Comparison of ENCODE assay signal across 9 cellular contexts in the genomic region with DNA sequence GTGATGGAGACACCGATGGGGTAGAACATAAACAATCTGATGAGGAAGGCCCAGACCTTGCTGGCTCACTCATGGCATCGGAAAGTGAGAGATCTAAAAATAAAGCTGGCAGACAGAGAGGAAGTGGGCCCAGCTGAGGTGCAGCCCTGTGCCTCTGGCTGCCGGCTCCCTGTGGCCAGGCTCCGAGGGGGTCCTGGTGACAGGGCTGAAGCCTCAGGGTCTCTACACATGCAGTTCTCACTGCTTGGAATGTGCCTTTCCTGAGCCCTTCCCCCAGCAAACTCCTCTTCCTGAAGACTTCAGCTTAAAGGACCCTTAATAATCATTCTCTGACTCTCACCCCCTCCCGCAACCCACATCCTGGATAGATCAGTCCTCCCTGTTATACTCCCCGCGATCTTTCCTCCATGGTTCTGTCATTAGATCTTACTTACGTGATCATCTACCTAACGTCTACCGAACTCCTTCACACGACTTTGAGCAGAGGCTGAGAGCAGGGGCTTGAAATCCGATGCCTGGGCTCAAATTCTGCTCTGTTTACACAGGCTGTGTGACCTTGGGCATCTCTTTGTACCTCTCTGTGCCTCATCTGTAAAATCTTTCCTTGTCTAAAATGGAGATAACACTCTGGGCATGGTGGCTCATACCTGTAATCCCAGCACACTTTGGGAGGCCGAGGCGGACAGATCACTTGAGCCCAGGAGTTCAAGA. TPM values are rescaled to one million over a fixed set of nuclear protein-coding genes. Genes with fewer than 3 reads are reported as not detected.
A peak's percentile ranks its signal among the peaks of the same experiment; 100 is the strongest.
DNase-seq lines count a peak whose midpoint lies in the region; ATAC-seq and TF ChIP-seq lines count a peak whose summit lies in the region.
"Had no signal": no experiment of that assay in that cellular context is flagged by ENCODE, and none has a peak within 500 bp of the region (broad histone marks: within the 10 kb centered on the region; RNA-seq: fewer than 3 reads in every experiment).

No MANE protein-coding gene starts in this region.

- peak overlapping the region; percentile 92 for H3K27ac Mint-ChIP-seq in activated CD4-positive, alpha-beta T cell treated with anti-CD3 and anti-CD28 coated beads for 36 hours
- peak overlapping the region; percentile 89 for H3K27ac Mint-ChIP-seq in stimulated activated effector memory CD8-positive, alpha-beta T cell treated with anti-CD3 and anti-CD28 coated beads, Interleukin-12 subunit alpha, Interleukin-12 subunit beta, amount 100 ng/mL, for 72 hours

- CTCF ChIA-PET in activated CD4-positive, alpha-beta T cell treated with anti-CD3 and anti-CD28 coated beads for 36 hours (lab: Charles Lee) = interaction anchor here (0.8 to 1.7 kb wide), 5 partner anchors 16 to 98 kb away, joined by 3 to 7 read pairs (median 4); no protein-coding TSS in a partner anchor

- peak; percentile 79 for DNase-seq in activated CD4-positive, alpha-beta T cell treated with anti-CD3 and anti-CD28 coated beads for 36 hours
- DNase-seq in heart left ventricle = peak in 1 of 5 donors; percentile 37
- DNase-seq in stimulated activated effector memory CD8-positive, alpha-beta T cell treated with anti-CD3 and anti-CD28 coated beads, Interleukin-12 subunit alpha, Interleukin-12 subunit beta, amount 100 ng/mL, for 72 hours (ENCODE audit: low spot score in 2 of 2) = peak; percentile 53 to 82
- DNase-seq in NCI-H187 treated with DMSO at 0.1 percent for 48 hours (lab: John Stamatoyannopoulos, UW) = no peak
- no peak for DNase-seq in NCI-H128 (lab: John Stamatoyannopoulos, UW; ENCODE audit: unreplicated experiment)
- DNase-seq in D341Med (ENCODE audit: low spot score) = no peak

- WGBS in heart left ventricle, 4 donors = 36 to 41% (median 37%) methylated on average over 14 of the region's 14 CpGs

- POLR2A ChIA-PET in activated CD4-positive, alpha-beta T cell treated with anti-CD3 and anti-CD28 coated beads for 36 hours (lab: Charles Lee) = interaction anchor here (0.6 to 1.7 kb wide), 3 partner anchors 17 to 406 kb away, joined by 3 to 20 read pairs (median 3); no protein-coding TSS in a partner anchor

- no peak for TF ChIP-seq POLR2A in heart left ventricle (IDR thresholded peaks at IDR 0.05)

- peaks cover 0 to 20% (median 6%) of the 10 kb centered on the region in 12 donors for H3K4me1 ChIP-seq in heart left ventricle

- peaks cover 34% of the 10 kb centered on the region for H3K4me1 Mint-ChIP-seq in activated CD4-positive, alpha-beta T cell treated with anti-CD3 and anti-CD28 coated beads for 36 hours
- H3K4me1 Mint-ChIP-seq in stimulated activated effector memory CD8-positive, alpha-beta T cell treated with anti-CD3 and anti-CD28 coated beads, Interleukin-12 subunit alpha, Interleukin-12 subunit beta, amount 100 ng/mL, for 72 hours = peaks cover 73% of the 10 kb centered on the region

- H3K36me3 Mint-ChIP-seq in activated CD4-positive, alpha-beta T cell treated with anti-CD3 and anti-CD28 coated beads for 36 hours (ENCODE audit: low read depth) = no peaks in the 10 kb centered on the region
- peaks cover 5% of the 10 kb centered on the region for H3K36me3 Mint-ChIP-seq in stimulated activated effector memory CD8-positive, alpha-beta T cell treated with anti-CD3 and anti-CD28 coated beads, Interleukin-12 subunit alpha, Interleukin-12 subunit beta, amount 100 ng/mL, for 72 hours

- no peaks in the 10 kb centered on the region for H3K9me3 Mint-ChIP-seq in activated CD4-positive, alpha-beta T cell treated with anti-CD3 and anti-CD28 coated beads for 36 hours (ENCODE audit: low read depth)
- H3K9me3 Mint-ChIP-seq in stimulated activated effector memory CD8-positive, alpha-beta T cell treated with anti-CD3 and anti-CD28 coated beads, Interleukin-12 subunit alpha, Interleukin-12 subunit beta, amount 100 ng/mL, for 72 hours = no peaks in the 10 kb centered on the region

- no peaks in the 10 kb centered on the region for H3K9me3 ChIP-seq in heart left ventricle

- H3K36me3 ChIP-seq in heart left ventricle = no peaks in the 10 kb centered on the region

- H3K4me3 Mint-ChIP-seq in activated CD4-positive, alpha-beta T cell treated with anti-CD3 and anti-CD28 coated beads for 36 hours = peak overlapping the region; percentile 39
- H3K4me3 Mint-ChIP-seq in stimulated activated effector memory CD8-positive, alpha-beta T cell treated with anti-CD3 and anti-CD28 coated beads, Interleukin-12 subunit alpha, Interleukin-12 subunit beta, amount 100 ng/mL, for 72 hours = peak overlapping the region; percentile 53

- peak; percentile 42 for ATAC-seq in GM19023 (IDR thresholded peaks at IDR 0.05; ENCODE audit: unreplicated experiment)
- peak; percentile 41 for ATAC-seq in HG03342 (IDR thresholded peaks at IDR 0.05; ENCODE audit: unreplicated experiment)
- ATAC-seq in activated CD4-positive, alpha-beta T cell treated with anti-CD3 and anti-CD28 coated beads for 36 hours = peak; percentile 89
- peak; percentile 60 to 80 (median 72) for ATAC-seq in heart left ventricle
- peak; percentile 92 for ATAC-seq in stimulated activated effector memory CD8-positive, alpha-beta T cell treated with anti-CD3 and anti-CD28 coated beads, Interleukin-12 subunit alpha, Interleukin-12 subunit beta, amount 100 ng/mL, for 72 hours

- no peak overlapping the region for H3K4me3 ChIP-seq in heart left ventricle

- H3K27ac ChIP-seq in heart left ventricle = peak overlapping the region in 9 of 12 donors; percentile 23 to 76 (median 49)

- no peaks in the 10 kb centered on the region for H3K27me3 ChIP-seq in heart left ventricle

- intact Hi-C loops in activated CD4-positive, alpha-beta T cell treated with anti-CD3 and anti-CD28 coated beads for 36 hours (cut with DNase I, micrococcal nuclease) = loop anchor here (1.0 to 2.0 kb wide), 3 partner anchors 16 to 55 kb away; a partner anchor contains a TSS
- intact Hi-C loops in heart left ventricle (cut with DNase I) = loop anchor here in 1 of 10 donors (1.0 kb wide), 1 partner anchor 41 kb away; no protein-coding TSS in a partner anchor

- H3K27me3 Mint-ChIP-seq in activated CD4-positive, alpha-beta T cell treated with anti-CD3 and anti-CD28 coated beads for 36 hours = no peaks in the 10 kb centered on the region

- no peak for TF ChIP-seq CTCF in heart left ventricle (IDR thresholded peaks at IDR 0.05)

RNA-seq across cellular contexts. Expression of a gene that starts 33.1 kb away (rescaled TPM):
- not detected for total RNA-seq in activated CD4-positive, alpha-beta T cell treated with anti-CD3 and anti-CD28 coated beads for 36 hours
- total RNA-seq in heart left ventricle = 10 to 100 TPM in 1 of 9 donors, under 1 TPM in 2, not detected in 6; 0.05 to 10.1 (median 0.10) TPM
- not detected for polyA plus RNA-seq in heart left ventricle
- total RNA-seq: mononuclear cell had no signal

RNA-seq across cellular contexts. Expression of a gene that starts 54.5 kb away (rescaled TPM):
- total RNA-seq in activated CD4-positive, alpha-beta T cell treated with anti-CD3 and anti-CD28 coated beads for 36 hours = 10 to 100 TPM; 31.6 to 34.8 TPM
- total RNA-seq in heart left ventricle = 10 to 100 TPM in 8 of 9 donors, 1 to 10 TPM in 1; 8.3 to 24.4 (median 18.7) TPM
- 10 to 100 TPM in 1 of 2 donors, 1 to 10 TPM in 1; 5.9 to 23.9 TPM for polyA plus RNA-seq in heart left ventricle

Comparison
In these comparisons a context has a peak if more than half of its experiments do, and no peak if none do; other contexts are left out.
1. ATAC-seq: peak in every context shown above with its lines; median percentile 92 in stimulated activated effector memory CD8-positive, alpha-beta T cell treated with anti-CD3 and anti-CD28 coated beads, Interleukin-12 subunit alpha, Interleukin-12 subunit beta, amount 100 ng/mL, for 72 hours; 89 in activated CD4-positive, alpha-beta T cell treated with anti-CD3 and anti-CD28 coated beads for 36 hours; 72 in heart left ventricle; 42 in GM19023; 41 in HG03342.
2. DNase-seq: peak in activated CD4-positive, alpha-beta T cell treated with anti-CD3 and anti-CD28 coated beads for 36 hours (single experiment) and stimulated activated effector memory CD8-positive, alpha-beta T cell treated with anti-CD3 and anti-CD28 coated beads, Interleukin-12 subunit alpha, Interleukin-12 subunit beta, amount 100 ng/mL, for 72 hours (2 of 2); none in NCI-H187 treated with DMSO at 0.1 percent for 48 hours (single experiment), NCI-H128 (single experiment) and D341Med (single experiment).